ENCODE assay signal across 8 cellular contexts in genomic region chr4:81466841-81467671, GRCh38. TPM values are rescaled to one million over a fixed set of nuclear protein-coding genes. Genes with fewer than 3 reads are reported as not detected.
DNase-seq lines count a peak whose midpoint lies in the region; ATAC-seq, FAIRE-seq and TF ChIP-seq lines count a peak whose summit lies in the region.

No MANE protein-coding gene starts in this region.

- no peaks in the 10 kb centered on the region for H3K9me3 ChIP-seq in effector memory CD4-positive, alpha-beta T cell (ENCODE audit: control insufficient read depth, low read length)

- H3K4me3 ChIP-seq in AG09309 (ENCODE audit: control insufficient read depth, low read depth, low read length): no peak overlapping the region
- H3K4me3 ChIP-seq in effector memory CD4-positive, alpha-beta T cell (ENCODE audit: insufficient read depth, low read depth, low read length, poor library complexity, severe bottlenecking): no peak overlapping the region

- H3K36me3 Mint-ChIP-seq in activated CD4-positive, alpha-beta T cell treated with anti-CD3 and anti-CD28 coated beads, Interleukin-2, amount 10 ng/mL, durations not matched to agents 7 days and 5 days (ENCODE audit: low read depth): no peaks in the 10 kb centered on the region

- H3K27me3 ChIP-seq in effector memory CD4-positive, alpha-beta T cell (replicated peaks; ENCODE audit: control insufficient read depth, insufficient read depth, low read length, poor library complexity, severe bottlenecking): no peaks in the 10 kb centered on the region

- peaks cover 4% of the 10 kb centered on the region for H3K27me3 Mint-ChIP-seq in activated CD4-positive, alpha-beta T cell treated with anti-CD3 and anti-CD28 coated beads, Interleukin-2, amount 10 ng/mL, durations not matched to agents 7 days and 5 days

- no peaks in the 10 kb centered on the region for H3K9me3 Mint-ChIP-seq in activated CD4-positive, alpha-beta T cell treated with anti-CD3 and anti-CD28 coated beads, Interleukin-2, amount 10 ng/mL, durations not matched to agents 7 days and 5 days

- POLR2A ChIA-PET in activated CD4-positive, alpha-beta T cell treated with anti-CD3 and anti-CD28 coated beads, Interleukin-2, amount 10 ng/mL, durations not matched to agents 7 days and 5 days (lab: Charles Lee): interaction anchor here (0.7 kb wide), 1 partner anchor 130 kb away, joined by 13 read pairs; no protein-coding TSS in a partner anchor

- no peak overlapping the region for H3K27ac Mint-ChIP-seq in activated CD4-positive, alpha-beta T cell treated with anti-CD3 and anti-CD28 coated beads, Interleukin-2, amount 10 ng/mL, durations not matched to agents 7 days and 5 days

- H3K36me3 ChIP-seq in effector memory CD4-positive, alpha-beta T cell (ENCODE audit: control insufficient read depth, insufficient read depth, low read length): no peaks in the 10 kb centered on the region

- H3K4me1 ChIP-seq in effector memory CD4-positive, alpha-beta T cell (ENCODE audit: control insufficient read depth, insufficient read depth, low read length, poor library complexity, severe bottlenecking): peaks cover 4% of the 10 kb centered on the region

- CTCF ChIA-PET in activated CD4-positive, alpha-beta T cell treated with anti-CD3 and anti-CD28 coated beads, Interleukin-2, amount 10 ng/mL, durations not matched to agents 7 days and 5 days (lab: Charles Lee): interaction anchor here (0.6 to 1.5 kb wide), 14 partner anchors 11 to 818 kb away, joined by 3 to 7 read pairs (median 3); no protein-coding TSS in a partner anchor

- no peak for ATAC-seq in HG03432 (IDR thresholded peaks at IDR 0.05; ENCODE audit: unreplicated experiment)

- H3K27ac ChIP-seq in effector memory CD4-positive, alpha-beta T cell (ENCODE audit: insufficient read depth, low read length, poor library complexity, severe bottlenecking): no peak overlapping the region

- H3K4me1 Mint-ChIP-seq in activated CD4-positive, alpha-beta T cell treated with anti-CD3 and anti-CD28 coated beads, Interleukin-2, amount 10 ng/mL, durations not matched to agents 7 days and 5 days: peaks cover 18% of the 10 kb centered on the region

- FAIRE-seq in GM18507 (lab: Jason Lieb, UNC): peak; percentile 90

- no peak for DNase-seq in AG09309 (ENCODE audit: low read depth)
- DNase-seq in GM18507 (ENCODE audit: extremely low spot score, insufficient read length, low read depth): no peak
- peak; percentile 41 for DNase-seq in NCI-H446 treated with DMSO at 0.1 percent for 48 hours (lab: John Stamatoyannopoulos, UW)
- DNase-seq in activated CD4-positive, alpha-beta T cell treated with anti-CD3 and anti-CD28 coated beads, Interleukin-2, amount 10 ng/mL, durations not matched to agents 7 days and 5 days: peak; percentile 88
- peak; percentile 26 to 66 (median 27) for DNase-seq in effector memory CD4-positive, alpha-beta T cell
- peak; percentile 83 for DNase-seq in mucosa of gallbladder (ENCODE audit: low spot score)
- DNase-seq in stimulated activated naive CD4-positive, alpha-beta T cell treated with Interleukin-2 at 50 U/mL for 16 hours (lab: John Stamatoyannopoulos, UW): peak; percentile 57

- no peak overlapping the region for H3K4me3 Mint-ChIP-seq in activated CD4-positive, alpha-beta T cell treated with anti-CD3 and anti-CD28 coated beads, Interleukin-2, amount 10 ng/mL, durations not matched to agents 7 days and 5 days

- TF ChIP-seq CTCF in AG09309 (IDR thresholded peaks at IDR 0.05; ENCODE audit: control insufficient read depth, insufficient read depth, low read depth, low read length, missing control alignments): peak; percentile 86

RNA-seq across cellular contexts. Expression of gene RASGEF1B, which starts 4.7 kb away (rescaled TPM):
- 1 to 10 TPM; 2.7 TPM for total RNA-seq in activated CD4-positive, alpha-beta T cell treated with anti-CD3 and anti-CD28 coated beads, Interleukin-2, amount 10 ng/mL, durations not matched to agents 7 days and 5 days
- 24.7 TPM for total RNA-seq in mucosa of gallbladder

Comparison
In these comparisons a context has a peak if more than half of its experiments do, and no peak if none do; other contexts are left out.
1. DNase-seq: peak in NCI-H446 treated with DMSO at 0.1 percent for 48 hours (single experiment), activated CD4-positive, alpha-beta T cell treated with anti-CD3 and anti-CD28 coated beads, Interleukin-2, amount 10 ng/mL, durations not matched to agents 7 days and 5 days (single experiment), effector memory CD4-positive, alpha-beta T cell (3 of 3), mucosa of gallbladder (single experiment) and stimulated activated naive CD4-positive, alpha-beta T cell treated with Interleukin-2 at 50 U/mL for 16 hours (single experiment); none in AG09309 (single experiment) and GM18507 (single experiment).